Comparison of ENCODE assay signal across 9 cellular contexts in genomic region chr6:53066874-53067273, GRCh38. TPM values are rescaled to one million over a fixed set of nuclear protein-coding genes. Genes with fewer than 3 reads are reported as not detected.
A peak's percentile ranks its signal among the peaks of the same experiment; 100 is the strongest.
DNase-seq lines count a peak whose midpoint lies in the region; ATAC-seq and TF ChIP-seq lines count a peak whose summit lies in the region.
"Had no signal": no experiment of that assay in that cellular context is flagged by ENCODE, and none has a peak within 500 bp of the region (broad histone marks: within the 10 kb centered on the region; RNA-seq: fewer than 3 reads in every experiment).

No MANE protein-coding gene starts in this region.

- H3K36me3 Mint-ChIP-seq in activated T-cell treated with anti-CD3 and anti-CD28 coated beads, Interleukin-2, amount 50 U/mL, for 4 hours (ENCODE audit: insufficient read depth), result peaks cover 2% of the 10 kb centered on the region
- H3K36me3 Mint-ChIP-seq in WTC11, result no peaks in the 10 kb centered on the region
- no peaks in the 10 kb centered on the region for H3K36me3 Mint-ChIP-seq in stimulated activated memory B cell treated with anti-CD40 and anti-IgM and Interleukin-4, amounts not matched to agents 10 μg/mL and 1 μg/mL and 100 μg/mL, for 72 hours

- H3K27me3 ChIP-seq in right atrium auricular region, result no peaks in the 10 kb centered on the region

- ATAC-seq in activated T-cell treated with anti-CD3 and anti-CD28 coated beads, Interleukin-2, amount 50 U/mL, for 4 hours, result no peak
- ATAC-seq in WTC11 (no peak), HG03520 (IDR thresholded peaks at IDR 0.05; ENCODE audit: unreplicated experiment) (no peak)
- ATAC-seq in stimulated activated memory B cell treated with anti-CD40 and anti-IgM and Interleukin-4, amounts not matched to agents 10 μg/mL and 1 μg/mL and 100 μg/mL, for 72 hours, result no peak

- H3K27ac ChIP-seq in right atrium auricular region, result peak overlapping the region in 1 of 2 donors; percentile 8

- H3K4me1 Mint-ChIP-seq in activated T-cell treated with anti-CD3 and anti-CD28 coated beads, Interleukin-2, amount 50 U/mL, for 4 hours (ENCODE audit: low read depth), result peaks cover 46% of the 10 kb centered on the region
- peaks cover 16% of the 10 kb centered on the region for H3K4me1 Mint-ChIP-seq in WTC11
- peaks cover 41% of the 10 kb centered on the region for H3K4me1 Mint-ChIP-seq in stimulated activated memory B cell treated with anti-CD40 and anti-IgM and Interleukin-4, amounts not matched to agents 10 μg/mL and 1 μg/mL and 100 μg/mL, for 72 hours

- POLR2A ChIA-PET in WTC11 (lab: Charles Lee), result interaction anchor here (1.3 kb wide), 1 partner anchor 72 kb away, joined by 3 read pairs; the partner anchor contains the start of gene GSTA4

- no peaks in the 10 kb centered on the region for H3K36me3 ChIP-seq in right atrium auricular region

- H3K4me3 Mint-ChIP-seq in activated T-cell treated with anti-CD3 and anti-CD28 coated beads, Interleukin-2, amount 50 U/mL, for 4 hours, result peak overlapping the region; percentile 90
- peak overlapping the region; percentile 100 for H3K4me3 Mint-ChIP-seq in WTC11
- peak overlapping the region; percentile 34 for H3K4me3 Mint-ChIP-seq in stimulated activated memory B cell treated with anti-CD40 and anti-IgM and Interleukin-4, amounts not matched to agents 10 μg/mL and 1 μg/mL and 100 μg/mL, for 72 hours

- no peaks in the 10 kb centered on the region for H3K9me3 ChIP-seq in right atrium auricular region

- CTCF ChIA-PET in WTC11 (lab: Charles Lee), result interaction anchor here (1.5 to 1.9 kb wide), 2 partner anchors 71 to 248 kb away, joined by 3 to 10 read pairs; partner anchors contain the start of gene GSTA4

- peaks cover 0 to 33% of the 10 kb centered on the region in 2 donors for H3K4me1 ChIP-seq in right atrium auricular region

- H3K4me3 ChIP-seq in foreskin fibroblast (ENCODE audit: low read depth in 1 of 2, low read length in 2 of 2), result peak overlapping the region; percentile 83 to 85
- no peak overlapping the region for H3K4me3 ChIP-seq in right atrium auricular region

- no peaks in the 10 kb centered on the region for H3K27me3 Mint-ChIP-seq in activated T-cell treated with anti-CD3 and anti-CD28 coated beads, Interleukin-2, amount 50 U/mL, for 4 hours (ENCODE audit: low read depth)
- H3K27me3 Mint-ChIP-seq in WTC11 (ENCODE audit: low read depth), result no peaks in the 10 kb centered on the region
- no peaks in the 10 kb centered on the region for H3K27me3 Mint-ChIP-seq in stimulated activated memory B cell treated with anti-CD40 and anti-IgM and Interleukin-4, amounts not matched to agents 10 μg/mL and 1 μg/mL and 100 μg/mL, for 72 hours

- TF ChIP-seq CTCF in WTC11 (IDR thresholded peaks at IDR 0.05) (no peak), foreskin fibroblast (IDR thresholded peaks at IDR 0.05; ENCODE audit: low read depth, low read length) (no peak), right atrium auricular region (IDR thresholded peaks at IDR 0.05) (no peak)

- DNase-seq in activated T-cell treated with anti-CD3 and anti-CD28 coated beads, Interleukin-2, amount 50 U/mL, for 4 hours, result no peak
- no peak for DNase-seq in activated T-cell treated with anti-CD3 and anti-CD28 coated beads, Interleukin-2, amount 50 U/mL, for 1 hour
- DNase-seq in WTC11 (ENCODE audit: low spot score) (no peak), foreskin fibroblast (no peak), NCI-H187 (lab: John Stamatoyannopoulos, UW) (no peak), right atrium auricular region (ENCODE audit: low spot score) (no peak)
- DNase-seq: NCI-H446 had no signal

- H3K9me3 Mint-ChIP-seq in activated T-cell treated with anti-CD3 and anti-CD28 coated beads, Interleukin-2, amount 50 U/mL, for 4 hours, result no peaks in the 10 kb centered on the region
- H3K9me3 Mint-ChIP-seq in WTC11, result no peaks in the 10 kb centered on the region
- no peaks in the 10 kb centered on the region for H3K9me3 Mint-ChIP-seq in stimulated activated memory B cell treated with anti-CD40 and anti-IgM and Interleukin-4, amounts not matched to agents 10 μg/mL and 1 μg/mL and 100 μg/mL, for 72 hours

- H3K27ac Mint-ChIP-seq in WTC11, result no peak overlapping the region
- H3K27ac Mint-ChIP-seq in stimulated activated memory B cell treated with anti-CD40 and anti-IgM and Interleukin-4, amounts not matched to agents 10 μg/mL and 1 μg/mL and 100 μg/mL, for 72 hours, result no peak overlapping the region

TF ChIP-seq in WTC11, 78 proteins besides CTCF, POLR2A, EP300 and RAD21:
- TF ChIP-seq SOX15 (CRISPR knock-in tag; IDR thresholded peaks at IDR 0.05) (no peak), RELA (CRISPR knock-in tag; IDR thresholded peaks at IDR 0.05; ENCODE audit: borderline replicate concordance) (no peak)

RNA-seq across cellular contexts. Expression of gene FBXO9, which starts 1.7 kb away (rescaled TPM):
- total RNA-seq in activated T-cell treated with anti-CD3 and anti-CD28 coated beads, Interleukin-2, amount 50 U/mL, for 4 hours, result 10 to 100 TPM; 46.6 to 49.2 (median 49.0) TPM
- total RNA-seq in WTC11 (2021), result 44.5 to 54.4 TPM (median 48.1 TPM) in 3 replicates
- 10 to 100 TPM; 35.8 to 50.5 TPM for total RNA-seq in right atrium auricular region

RNA-seq across cellular contexts. Expression of gene CILK1, which starts 5.2 kb away (rescaled TPM):
- 1 to 10 TPM; 2.6 to 3.6 (median 3.2) TPM for total RNA-seq in activated T-cell treated with anti-CD3 and anti-CD28 coated beads, Interleukin-2, amount 50 U/mL, for 4 hours
- 7.7 to 8.7 TPM (median 8.2 TPM) in 3 replicates for total RNA-seq in WTC11 (2021)
- 1 to 10 TPM; 7.0 to 9.7 TPM for total RNA-seq in right atrium auricular region

Comparison
In these comparisons a context has a peak if more than half of its experiments do, and no peak if none do; other contexts are left out.
1. H3K4me3 Mint-ChIP-seq: peak in every context shown above with its lines; median percentile 100 in WTC11; 90 in activated T-cell treated with anti-CD3 and anti-CD28 coated beads, Interleukin-2, amount 50 U/mL, for 4 hours; 34 in stimulated activated memory B cell treated with anti-CD40 and anti-IgM and Interleukin-4, amounts not matched to agents 10 μg/mL and 1 μg/mL and 100 μg/mL, for 72 hours.
2. H3K4me3 ChIP-seq: peak in foreskin fibroblast (2 of 2); none in right atrium auricular region (0 of 2).